In genomic region chr4:8730159-8730558, GRCh38 we compare ENCODE assay signal across 1 cellular context.
TF ChIP-seq lines count a peak whose summit lies in the region.

No MANE protein-coding gene starts in this region.

TF ChIP-seq in HepG2, 621 proteins besides CTCF, POLR2A, EP300 and RAD21 (continued from another document):
- TF ChIP-seq KDM5B (CRISPR knock-in tag; IDR thresholded peaks at IDR 0.05; ENCODE audit: borderline replicate concordance), result no peak
- no peak for TF ChIP-seq KAT2B (IDR thresholded peaks at IDR 0.05; ENCODE audit: borderline replicate concordance, low read depth, low read length)
- TF ChIP-seq RCOR2 (CRISPR knock-in tag; IDR thresholded peaks at IDR 0.05), result no peak
- TF ChIP-seq ZNF589 (CRISPR knock-in tag; conservative IDR thresholded peaks at IDR 0.05), result no peak
- TF ChIP-seq DRAP1 (CRISPR knock-in tag; IDR thresholded peaks at IDR 0.05), result no peak
- no peak for TF ChIP-seq NFATC3 (CRISPR knock-in tag; IDR thresholded peaks at IDR 0.05)
- no peak for TF ChIP-seq SRF (IDR thresholded peaks at IDR 0.05; ENCODE audit: low read depth, low read length)
- no peak for TF ChIP-seq REL (CRISPR knock-in tag; conservative IDR thresholded peaks at IDR 0.05)
